ENCODE assay signal across 8 cellular contexts in genomic region chr2:160294339-160294803, GRCh38.
DNase-seq lines count a peak whose midpoint lies in the region; ATAC-seq and TF ChIP-seq lines count a peak whose summit lies in the region.

No MANE protein-coding gene starts in this region.

- peak overlapping the region; percentile 40 to 61 for H3K27ac ChIP-seq in right atrium auricular region
- no peak overlapping the region for H3K27ac ChIP-seq in dorsolateral prefrontal cortex

- peaks cover 37% of the 10 kb centered on the region for H3K4me1 Mint-ChIP-seq in activated CD8-positive, alpha-beta T cell treated with anti-CD3 and anti-CD28 coated beads, Interleukin-2, amount 10 ng/mL, durations not matched to agents 7 days and 5 days (ENCODE audit: low read depth)
- H3K4me1 Mint-ChIP-seq in stimulated activated effector memory CD8-positive, alpha-beta T cell treated with anti-CD3 and anti-CD28 coated beads, Interleukin-12 subunit alpha, Interleukin-12 subunit beta, amount 100 ng/mL, for 72 hours: peaks cover 92% of the 10 kb centered on the region

- H3K36me3 ChIP-seq in right atrium auricular region: peaks cover 16% of the 10 kb centered on the region

- TF ChIP-seq CTCF in right atrium auricular region (IDR thresholded peaks at IDR 0.05): no peak
- no peak for TF ChIP-seq CTCF in dorsolateral prefrontal cortex (IDR thresholded peaks at IDR 0.05 in 54 of 56, conservative IDR thresholded peaks at IDR 0.05 in 2 of 56; ENCODE audit: low read depth in 1 of 56, partially characterized antibody in 56 of 56)

- CTCF ChIA-PET in activated CD8-positive, alpha-beta T cell treated with anti-CD3 and anti-CD28 coated beads, Interleukin-2, amount 10 ng/mL, durations not matched to agents 7 days and 5 days (lab: Charles Lee): interaction anchor here (1.3 to 1.4 kb wide), 2 partner anchors 42 to 74 kb away, joined by 3 to 5 read pairs; no protein-coding TSS in a partner anchor

- no peaks in the 10 kb centered on the region for H3K9me3 Mint-ChIP-seq in activated CD8-positive, alpha-beta T cell treated with anti-CD3 and anti-CD28 coated beads, Interleukin-2, amount 10 ng/mL, durations not matched to agents 7 days and 5 days (ENCODE audit: insufficient read depth)
- H3K9me3 Mint-ChIP-seq in stimulated activated effector memory CD8-positive, alpha-beta T cell treated with anti-CD3 and anti-CD28 coated beads, Interleukin-12 subunit alpha, Interleukin-12 subunit beta, amount 100 ng/mL, for 72 hours: peaks cover 2% of the 10 kb centered on the region

- H3K4me3 Mint-ChIP-seq in activated CD8-positive, alpha-beta T cell treated with anti-CD3 and anti-CD28 coated beads, Interleukin-2, amount 10 ng/mL, durations not matched to agents 7 days and 5 days: no peak overlapping the region
- H3K4me3 Mint-ChIP-seq in stimulated activated effector memory CD8-positive, alpha-beta T cell treated with anti-CD3 and anti-CD28 coated beads, Interleukin-12 subunit alpha, Interleukin-12 subunit beta, amount 100 ng/mL, for 72 hours: no peak overlapping the region

- H3K27me3 Mint-ChIP-seq in activated CD8-positive, alpha-beta T cell treated with anti-CD3 and anti-CD28 coated beads, Interleukin-2, amount 10 ng/mL, durations not matched to agents 7 days and 5 days (ENCODE audit: low read depth): no peaks in the 10 kb centered on the region

- no peak overlapping the region for H3K27ac Mint-ChIP-seq in activated CD8-positive, alpha-beta T cell treated with anti-CD3 and anti-CD28 coated beads, Interleukin-2, amount 10 ng/mL, durations not matched to agents 7 days and 5 days
- peak overlapping the region; percentile 66 for H3K27ac Mint-ChIP-seq in stimulated activated effector memory CD8-positive, alpha-beta T cell treated with anti-CD3 and anti-CD28 coated beads, Interleukin-12 subunit alpha, Interleukin-12 subunit beta, amount 100 ng/mL, for 72 hours

- intact Hi-C loops in dorsolateral prefrontal cortex (cut with DNase I): no loop called here

- H3K27me3 ChIP-seq in right atrium auricular region (no peaks in the 10 kb centered on the region), dorsolateral prefrontal cortex (no peaks in the 10 kb centered on the region)

- H3K9me3 ChIP-seq in right atrium auricular region: no peaks in the 10 kb centered on the region

- peak; percentile 27 for DNase-seq in activated CD8-positive, alpha-beta T cell treated with anti-CD3 and anti-CD28 coated beads, Interleukin-2, amount 10 ng/mL, durations not matched to agents 7 days and 5 days
- DNase-seq in right atrium auricular region (ENCODE audit: low spot score) (peak; percentile 84), HuH-7 (ENCODE audit: low spot score) (no peak), dorsolateral prefrontal cortex (no peak)
- DNase-seq in stimulated activated effector memory CD8-positive, alpha-beta T cell treated with anti-CD3 and anti-CD28 coated beads, Interleukin-12 subunit alpha, Interleukin-12 subunit beta, amount 100 ng/mL, for 72 hours (ENCODE audit: low spot score in 2 of 2): peak in 1 of 2 donors; percentile 59

- H3K4me1 ChIP-seq in right atrium auricular region: peaks cover 0 to 78% of the 10 kb centered on the region in 2 donors

- POLR2A ChIA-PET in activated CD8-positive, alpha-beta T cell treated with anti-CD3 and anti-CD28 coated beads, Interleukin-2, amount 10 ng/mL, durations not matched to agents 7 days and 5 days (lab: Charles Lee): no interaction called here

- peak; percentile 91 for ATAC-seq in GM18502 (IDR thresholded peaks at IDR 0.05; ENCODE audit: poor library complexity, unreplicated experiment)
- peak; percentile 79 for ATAC-seq in HG03039 (IDR thresholded peaks at IDR 0.05; ENCODE audit: unreplicated experiment)
- no peak for ATAC-seq in activated CD8-positive, alpha-beta T cell treated with anti-CD3 and anti-CD28 coated beads, Interleukin-2, amount 10 ng/mL, durations not matched to agents 7 days and 5 days
- ATAC-seq in stimulated activated effector memory CD8-positive, alpha-beta T cell treated with anti-CD3 and anti-CD28 coated beads, Interleukin-12 subunit alpha, Interleukin-12 subunit beta, amount 100 ng/mL, for 72 hours: peak; percentile 99
- ATAC-seq in GM19324 (IDR thresholded peaks at IDR 0.05; ENCODE audit: low FRiP score, unreplicated experiment): no peak

- H3K36me3 Mint-ChIP-seq in activated CD8-positive, alpha-beta T cell treated with anti-CD3 and anti-CD28 coated beads, Interleukin-2, amount 10 ng/mL, durations not matched to agents 7 days and 5 days (ENCODE audit: low read depth): peaks cover 77% of the 10 kb centered on the region
- peaks cover 70% of the 10 kb centered on the region for H3K36me3 Mint-ChIP-seq in stimulated activated effector memory CD8-positive, alpha-beta T cell treated with anti-CD3 and anti-CD28 coated beads, Interleukin-12 subunit alpha, Interleukin-12 subunit beta, amount 100 ng/mL, for 72 hours

- no peak overlapping the region for H3K4me3 ChIP-seq in right atrium auricular region
- no peak overlapping the region for H3K4me3 ChIP-seq in dorsolateral prefrontal cortex

Comparison
In these comparisons a context has a peak if more than half of its experiments do, and no peak if none do; other contexts are left out.
1. ATAC-seq: peak in GM18502 (single experiment), HG03039 (single experiment) and stimulated activated effector memory CD8-positive, alpha-beta T cell treated with anti-CD3 and anti-CD28 coated beads, Interleukin-12 subunit alpha, Interleukin-12 subunit beta, amount 100 ng/mL, for 72 hours (single experiment); none in activated CD8-positive, alpha-beta T cell treated with anti-CD3 and anti-CD28 coated beads, Interleukin-2, amount 10 ng/mL, durations not matched to agents 7 days and 5 days (single experiment) and GM19324 (single experiment).
2. DNase-seq: peak in activated CD8-positive, alpha-beta T cell treated with anti-CD3 and anti-CD28 coated beads, Interleukin-2, amount 10 ng/mL, durations not matched to agents 7 days and 5 days (single experiment) and right atrium auricular region (single experiment); none in HuH-7 (single experiment) and dorsolateral prefrontal cortex (0 of 10).
3. H3K27ac ChIP-seq: peak in right atrium auricular region (2 of 2); none in dorsolateral prefrontal cortex (0 of 59).